Comparison of ENCODE assay signal across 9 cellular contexts in the genomic region with DNA sequence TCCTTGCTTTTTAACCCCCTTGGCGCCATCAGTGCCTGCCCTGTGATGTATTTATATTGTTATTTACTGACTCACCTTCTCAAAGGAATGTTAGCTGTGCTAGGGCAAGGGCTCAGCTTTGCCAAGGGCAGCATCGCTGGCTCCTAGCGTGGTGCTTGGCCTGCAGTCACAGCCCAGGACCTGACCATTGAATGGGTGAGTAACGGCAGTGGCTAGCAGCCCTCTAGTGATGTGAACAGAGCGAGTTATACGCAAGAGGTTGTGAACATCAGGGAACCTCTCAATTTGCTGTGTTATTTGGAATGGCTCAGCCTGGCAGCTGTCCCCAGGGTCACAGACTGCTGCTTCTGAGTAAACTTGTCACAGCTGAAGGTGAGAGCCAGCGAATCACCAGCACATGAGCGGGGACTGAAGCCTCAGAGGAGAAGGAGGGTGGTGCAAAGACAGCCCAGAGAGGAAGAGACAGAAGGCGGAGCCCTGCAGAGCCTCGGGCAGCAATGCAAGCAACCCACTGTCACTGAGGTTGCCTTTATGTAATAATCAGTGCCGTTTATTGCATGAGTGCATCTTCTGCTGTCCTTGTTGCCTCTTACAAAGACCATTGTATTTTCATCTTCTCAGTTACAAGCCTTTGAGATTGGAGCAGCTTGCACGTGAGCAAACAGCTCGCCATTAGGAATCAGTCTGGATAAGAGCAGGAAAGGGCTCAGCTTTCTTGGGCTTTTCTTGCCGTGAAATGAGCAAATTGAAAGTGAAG.
DNase-seq lines count a peak whose midpoint lies in the region; TF ChIP-seq lines count a peak whose summit lies in the region.
"Had no signal": no experiment of that assay in that cellular context is flagged by ENCODE, and none has a peak within 500 bp of the region (broad histone marks: within the 10 kb centered on the region; RNA-seq: fewer than 3 reads in every experiment).

No MANE protein-coding gene starts in this region.

- H3K27ac ChIP-seq in BLaER1 = no peak overlapping the region

- H3K4me2 ChIP-seq in BLaER1 = peak overlapping the region; percentile 33

- H3K36me3 Mint-ChIP-seq in Caco-2 (ENCODE audit: insufficient read depth, unreplicated experiment) (no peaks in the 10 kb centered on the region), mesothelial cell of epicardium (no peaks in the 10 kb centered on the region)

- H3K9me3 Mint-ChIP-seq in Caco-2 (ENCODE audit: unreplicated experiment) (no peaks in the 10 kb centered on the region), mesothelial cell of epicardium (no peaks in the 10 kb centered on the region)

- H3K9ac ChIP-seq in BLaER1 (no peak overlapping the region), adipocyte (ENCODE audit: low read length) (peak overlapping the region; percentile 12)

- H3K9me3 ChIP-seq in BLaER1 (no peaks in the 10 kb centered on the region; the same call in 1 of the 2 replicates), adipocyte (ENCODE audit: control insufficient read depth, low read length) (no peaks in the 10 kb centered on the region), Caco-2 (no peaks in the 10 kb centered on the region)

- DNase-seq in NCI-H1694 (lab: John Stamatoyannopoulos, UW) (peak; percentile 42), adipocyte (ENCODE audit: low read depth) (peak; percentile 30), medulla oblongata (ENCODE audit: extremely low spot score) (peak; percentile 35), Caco-2 (no peak), mesothelial cell of epicardium (ENCODE audit: low spot score in 2 of 2, unreplicated experiment in 2 of 2) (no peak), Kasumi-1 (lab: John Stamatoyannopoulos, UW) (no peak), NCI-H1105 (lab: John Stamatoyannopoulos, UW) (no peak)

- CTCF ChIA-PET in Caco-2 (lab: Charles Lee) = no interaction called here

- no peaks in the 10 kb centered on the region for H4K20me1 ChIP-seq in BLaER1

- intact Hi-C loops in Caco-2 (cut with micrococcal nuclease; ENCODE audit: unreplicated experiment) = no loop called here

- H3K4me1 Mint-ChIP-seq in Caco-2 (ENCODE audit: low read depth, unreplicated experiment) = no peaks in the 10 kb centered on the region
- H3K4me1 Mint-ChIP-seq in mesothelial cell of epicardium = peaks cover 16% of the 10 kb centered on the region

- H3K4me1 ChIP-seq in BLaER1 = peaks cover 12% of the 10 kb centered on the region
- H3K4me1 ChIP-seq in adipocyte (ENCODE audit: control insufficient read depth, insufficient read depth, low read length) = peaks cover 20% of the 10 kb centered on the region
- no peaks in the 10 kb centered on the region for H3K4me1 ChIP-seq in Caco-2

- no TSS peak for BruUV-seq in Caco-2 (replicated peaks; lab: Mats Ljungman, UMichigan)

- no peaks in the 10 kb centered on the region for H3K27me3 ChIP-seq in BLaER1
- no peaks in the 10 kb centered on the region for H3K27me3 ChIP-seq in adipocyte (replicated peaks; ENCODE audit: control insufficient read depth, insufficient read depth, low read length)
- H3K27me3 ChIP-seq in Caco-2 (replicated peaks; ENCODE audit: control insufficient read depth, insufficient read depth, low read length) = no peaks in the 10 kb centered on the region

- H3K27ac Mint-ChIP-seq in Caco-2 (ENCODE audit: unreplicated experiment) = no peak overlapping the region
- no peak overlapping the region for H3K27ac Mint-ChIP-seq in mesothelial cell of epicardium

- POLR2A ChIA-PET in Caco-2 (lab: Charles Lee) = no interaction called here

- H3K4me3 ChIP-seq in BLaER1 (no peak overlapping the region), adipocyte (ENCODE audit: low read length) (peak overlapping the region; percentile 44), Caco-2 (ENCODE audit: low read depth, low read length) (no peak overlapping the region)

- H3K36me3 ChIP-seq in BLaER1 (no peaks in the 10 kb centered on the region), adipocyte (ENCODE audit: control insufficient read depth, insufficient read depth, low read length, severe bottlenecking) (no peaks in the 10 kb centered on the region), Caco-2 (ENCODE audit: control insufficient read depth, insufficient read depth, low read length) (no peaks in the 10 kb centered on the region)

- no peak overlapping the region for H3K4me3 Mint-ChIP-seq in Caco-2 (ENCODE audit: unreplicated experiment)
- no peak overlapping the region for H3K4me3 Mint-ChIP-seq in mesothelial cell of epicardium
- H3K4me3 Mint-ChIP-seq: neural crest cell had no signal

- TF ChIP-seq CTCF in Caco-2 (IDR thresholded peaks at IDR 0.05; ENCODE audit: insufficient read depth in 1 of 2, low read depth in 1 of 2, low read length in 1 of 2, severe bottlenecking in 1 of 2, unreplicated experiment in 1 of 2) = no peak
- no peak for TF ChIP-seq CTCF in mesothelial cell of epicardium (IDR thresholded peaks at IDR 0.05; ENCODE audit: unreplicated experiment)

- H3K27me3 Mint-ChIP-seq in Caco-2 (ENCODE audit: insufficient read depth, unreplicated experiment) (peaks cover 21% of the 10 kb centered on the region), mesothelial cell of epicardium (ENCODE audit: low read depth) (peaks cover 48% of the 10 kb centered on the region)

Comparison
In these comparisons a context has a peak if more than half of its experiments do, and no peak if none do; other contexts are left out.
1. DNase-seq: peak in NCI-H1694 (single experiment), adipocyte (single experiment) and medulla oblongata (single experiment); none in Caco-2 (0 of 2), mesothelial cell of epicardium (0 of 2), Kasumi-1 (0 of 2) and NCI-H1105 (single experiment).